In the genomic region with DNA sequence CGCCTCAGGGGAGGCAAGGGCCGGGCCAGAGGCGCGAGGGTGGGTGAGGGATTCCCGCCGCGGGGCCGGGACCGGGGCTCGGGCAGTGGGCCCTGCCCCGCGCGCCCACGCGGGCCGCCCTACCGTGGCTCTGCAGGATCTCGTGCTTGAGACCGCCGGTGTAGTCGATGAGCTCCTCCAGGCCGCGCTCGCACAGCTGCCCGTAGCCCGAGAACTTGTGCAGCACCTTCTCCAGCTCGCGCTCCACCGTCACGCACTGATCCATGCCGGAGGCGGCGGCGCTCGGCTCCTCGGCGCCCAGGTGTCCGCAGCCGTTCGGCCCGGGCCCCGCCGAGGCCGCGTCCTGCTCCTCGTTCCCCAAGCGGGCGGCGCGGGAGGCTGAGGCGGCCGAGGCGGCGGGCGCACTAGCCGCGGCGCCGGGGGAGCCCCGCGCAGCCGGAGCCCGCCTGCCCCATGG, we compare ENCODE assay signal across 8 cellular contexts. TPM values are rescaled to one million over a fixed set of nuclear protein-coding genes. Genes with fewer than 3 reads are reported as not detected.
DNase-seq lines count a peak whose midpoint lies in the region; ATAC-seq and TF ChIP-seq lines count a peak whose summit lies in the region.
"Not testable (repeated sequence)": the region's sequence is repeated elsewhere in the genome, so short reads cannot be mapped to it uniquely, and the experiment has no call there.

No MANE protein-coding gene starts in this region.

- DNase-seq in AG04450 (ENCODE audit: low read depth, low spot score) (peak; percentile 6), GM19238 (ENCODE audit: insufficient read length, low spot score) (peak; percentile 3), Peyer's patch (peak; percentile 46 to 77 (median 65)), lung microvascular endothelial cell (ENCODE audit: low read depth in 2 of 2) (peak; percentile 47 to 68)
- peak; percentile 37 to 43 for DNase-seq in activated T-helper 1 cell treated with anti-CD3 and anti-CD28 coated beads, Interleukin-2, amount 50 U/mL, for 16 hours (ENCODE audit: low read depth in 1 of 2, low spot score in 1 of 2)
- peak; percentile 33 to 44 for DNase-seq in stimulated activated CD4-positive, alpha-beta T cell treated with anti-CD3 and anti-CD28 coated beads, Interleukin-1b, Interleukin-23, amount 100 ng/mL, for 4 hours (ENCODE audit: low read depth in 2 of 2)

- not testable (repeated sequence) for H3K27ac ChIP-seq in AG04450 (ENCODE audit: low read depth, low read length)
- peak overlapping the region; percentile 86 to 98 (median 93) for H3K27ac ChIP-seq in Peyer's patch
- peak overlapping the region; percentile 88 to 91 for H3K27ac ChIP-seq in esophagus (ENCODE audit: low read depth in 2 of 2, low read length in 1 of 2)

- not testable (repeated sequence) for H3K9me3 ChIP-seq in AG04450 (ENCODE audit: control insufficient read depth, insufficient read depth, low read length); Peyer's patch; esophagus (ENCODE audit: control insufficient read depth in 2 of 2, insufficient read depth in 1 of 2, low read depth in 1 of 2, low read length in 1 of 2)

- H3K4me3 ChIP-seq in AG04450 (ENCODE audit: low read depth, low read length) (peak overlapping the region; percentile 59), Peyer's patch (peak overlapping the region; percentile 63 to 87 (median 74)), esophagus (ENCODE audit: low read depth in 1 of 2, low read length in 2 of 2) (peak overlapping the region; percentile 65 to 84)

- POLR2A ChIA-PET in AG04450 (lab: Yijun Ruan, JAX) = not testable (repeated sequence)

- CTCF ChIA-PET in AG04450 (lab: Charles Lee) = not testable (repeated sequence)

- not testable (repeated sequence) for TF ChIP-seq CTCF in AG04450 (IDR thresholded peaks at IDR 0.05; ENCODE audit: low read depth, low read length); Peyer's patch (IDR thresholded peaks at IDR 0.05)

- not testable (repeated sequence) for TF ChIP-seq POLR2A in Peyer's patch (IDR thresholded peaks at IDR 0.05)

- ATAC-seq in HG03039 (IDR thresholded peaks at IDR 0.05; ENCODE audit: unreplicated experiment) = peak; percentile 24

- H3K4me1 ChIP-seq in Peyer's patch; esophagus (ENCODE audit: control insufficient read depth in 2 of 2, insufficient read depth in 2 of 2, low read length in 1 of 2): not testable (repeated sequence)

- H3K27me3 ChIP-seq in AG04450 (ENCODE audit: control insufficient read depth, insufficient read depth, low read length); Peyer's patch; esophagus (ENCODE audit: control insufficient read depth in 1 of 2, insufficient read depth in 2 of 2, low read length in 2 of 2): not testable (repeated sequence)

- not testable (repeated sequence) for H3K36me3 ChIP-seq in Peyer's patch; esophagus (ENCODE audit: control insufficient read depth in 2 of 2, insufficient read depth in 2 of 2, low read length in 1 of 2)

- 0 to 2% methylated on average over 19 to 62 of the region's 63 CpGs for WGBS in esophagus, 2 donors

RNA-seq across cellular contexts. Expression of a gene that starts 54.2 kb away (rescaled TPM):
- polyA plus RNA-seq in AG04450 (2011; rRNA removed) = 0.56 and 0.79 TPM in 2 replicates
- polyA minus RNA-seq in AG04450 (2011; rRNA and poly(A)+ RNA removed) = 0.55 and 1.3 TPM in 2 replicates
- 10 to 100 TPM in 1 of 4 donors, 1 to 10 TPM in 3; 1.4 to 10.7 (median 8.2) TPM for total RNA-seq in Peyer's patch
- 1 to 10 TPM in 1 of 2 donors, under 1 TPM in 1; 0.68 to 4.5 TPM for polyA plus RNA-seq in esophagus
- total RNA-seq in lung microvascular endothelial cell = 0.22 and 1.4 TPM in 2 replicates

Comparison
In these comparisons a context has a peak if more than half of its experiments do, and no peak if none do; other contexts are left out.
1. DNase-seq: peak in every context shown above with its lines; median percentile 65 in Peyer's patch; 58 in lung microvascular endothelial cell; 40 in activated T-helper 1 cell treated with anti-CD3 and anti-CD28 coated beads, Interleukin-2, amount 50 U/mL, for 16 hours; 38 in stimulated activated CD4-positive, alpha-beta T cell treated with anti-CD3 and anti-CD28 coated beads, Interleukin-1b, Interleukin-23, amount 100 ng/mL, for 4 hours; 6 in AG04450; 3 in GM19238.